Comparison of ENCODE assay signal across 8 cellular contexts in genomic region chr16:66474750-66475199, GRCh38. TPM values are rescaled to one million over a fixed set of nuclear protein-coding genes. Genes with fewer than 3 reads are reported as not detected.
A peak's percentile ranks its signal among the peaks of the same experiment; 100 is the strongest.
DNase-seq lines count a peak whose midpoint lies in the region; ATAC-seq and TF ChIP-seq lines count a peak whose summit lies in the region.

No MANE protein-coding gene starts in this region.

- H3K9me3 ChIP-seq in sigmoid colon, result no peaks in the 10 kb centered on the region

- no peak for TF ChIP-seq POLR2A in sigmoid colon (IDR thresholded peaks at IDR 0.05)

- no peak overlapping the region for H3K27ac ChIP-seq in sigmoid colon

- H3K4me3 ChIP-seq in sigmoid colon, result no peak overlapping the region

- intact Hi-C loops in sigmoid colon (cut with DNase I), result no loop called here

- ATAC-seq in GM18909 (IDR thresholded peaks at IDR 0.05; ENCODE audit: poor library complexity, unreplicated experiment) (peak; percentile 91), HG03066 (IDR thresholded peaks at IDR 0.05; ENCODE audit: low read depth, unreplicated experiment) (peak; percentile 81), HG02970 (IDR thresholded peaks at IDR 0.05; ENCODE audit: low FRiP score, unreplicated experiment) (no peak)

- DNase-seq in NCI-H774 (lab: John Stamatoyannopoulos, UW) (peak; percentile 20), sigmoid colon (peak; percentile 30), HuH-7 (ENCODE audit: low spot score) (no peak), AG08395 (ENCODE audit: low spot score) (no peak)
- peak; percentile 53 to 60 for DNase-seq in activated T-cell treated with anti-CD3 and anti-CD28 coated beads, Interleukin-2, amount 50 U/mL, for 48 hours

- peaks cover 0 to 3% (median 0%) of the 10 kb centered on the region in 4 donors for H3K4me1 ChIP-seq in sigmoid colon

- no peaks in the 10 kb centered on the region for H3K36me3 ChIP-seq in sigmoid colon

- TF ChIP-seq CTCF in sigmoid colon (IDR thresholded peaks at IDR 0.05), result no peak

- 5 to 14% methylated on average over 4 of the region's 4 CpGs for WGBS in sigmoid colon, 2 donors

- TF ChIP-seq EP300 in sigmoid colon (IDR thresholded peaks at IDR 0.05), result no peak

- H3K27me3 ChIP-seq in sigmoid colon, result peaks cover 0 to 29% (median 0%) of the 10 kb centered on the region in 3 donors

RNA-seq across cellular contexts. Expression of gene BEAN1, which starts 47.7 kb away (rescaled TPM):
- total RNA-seq in sigmoid colon, result under 1 TPM in 1 of 4 donors, not detected in 3; 0.41 TPM
- under 1 TPM in 1 of 3 donors, not detected in 2; 0.35 TPM for polyA plus RNA-seq in sigmoid colon

Comparison
In these comparisons a context has a peak if more than half of its experiments do, and no peak if none do; other contexts are left out.
1. DNase-seq: peak in NCI-H774 (single experiment), activated T-cell treated with anti-CD3 and anti-CD28 coated beads, Interleukin-2, amount 50 U/mL, for 48 hours (2 of 2) and sigmoid colon (single experiment); none in HuH-7 (single experiment) and AG08395 (single experiment).